7 cellular contexts compared by ENCODE assay signal in genomic region chr17:7250655-7251329, GRCh38. TPM values are rescaled to one million over a fixed set of nuclear protein-coding genes. Genes with fewer than 3 reads are reported as not detected.
A peak's percentile ranks its signal among the peaks of the same experiment; 100 is the strongest.
DNase-seq lines count a peak whose midpoint lies in the region; ATAC-seq and TF ChIP-seq lines count a peak whose summit lies in the region.

No MANE protein-coding gene starts in this region.

- intact Hi-C loops in activated T-helper 1 cell treated with anti-CD3 and anti-CD28 coated beads, Interleukin-12 subunit alpha, Interleukin-12 subunit beta, Interleukin-2, Interleukin-4 antibody, amounts not matched to agents 30 ng/mL and 10 ng/mL and 1 ng/mL, durations not matched to agents 14 hours and 24 hours and 36 hours (cut with micrococcal nuclease): loop anchor here (5.0 kb wide), 1 partner anchor 152 kb away; the partner anchor contains the start of gene TMEM256

- H3K9me3 Mint-ChIP-seq in HFFc6: no peaks in the 10 kb centered on the region
- H3K9me3 Mint-ChIP-seq in activated T-helper 1 cell treated with anti-CD3 and anti-CD28 coated beads, Interleukin-12 subunit alpha, Interleukin-12 subunit beta, Interleukin-2, Interleukin-4 antibody, amounts not matched to agents 30 ng/mL and 10 ng/mL and 1 ng/mL, durations not matched to agents 14 hours and 24 hours and 36 hours: no peaks in the 10 kb centered on the region
- no peaks in the 10 kb centered on the region for H3K9me3 Mint-ChIP-seq in stimulated activated memory B cell treated with anti-CD40 and anti-IgM and Interleukin-4, amounts not matched to agents 10 μg/mL and 1 μg/mL and 100 μg/mL, for 72 hours

- DNase-seq in HFFc6: no peak
- DNase-seq in activated T-helper 1 cell treated with anti-CD3 and anti-CD28 coated beads, Interleukin-12 subunit alpha, Interleukin-12 subunit beta, Interleukin-2, Interleukin-4 antibody, amounts not matched to agents 30 ng/mL and 10 ng/mL and 1 ng/mL, durations not matched to agents 14 hours and 24 hours and 36 hours (ENCODE audit: low spot score): no peak
- DNase-seq in SKM-1 (lab: John Stamatoyannopoulos, UW; ENCODE audit: unreplicated experiment): no peak

- peaks cover 33% of the 10 kb centered on the region for H3K4me1 Mint-ChIP-seq in HFFc6 (ENCODE audit: low read depth)
- peaks cover 42% of the 10 kb centered on the region for H3K4me1 Mint-ChIP-seq in activated T-helper 1 cell treated with anti-CD3 and anti-CD28 coated beads, Interleukin-12 subunit alpha, Interleukin-12 subunit beta, Interleukin-2, Interleukin-4 antibody, amounts not matched to agents 30 ng/mL and 10 ng/mL and 1 ng/mL, durations not matched to agents 14 hours and 24 hours and 36 hours (ENCODE audit: low read depth)
- peaks cover 47% of the 10 kb centered on the region for H3K4me1 Mint-ChIP-seq in stimulated activated memory B cell treated with anti-CD40 and anti-IgM and Interleukin-4, amounts not matched to agents 10 μg/mL and 1 μg/mL and 100 μg/mL, for 72 hours

- no peaks in the 10 kb centered on the region; the same call in 1 of the 2 replicates for H3K27me3 Mint-ChIP-seq in HFFc6 (ENCODE audit: insufficient read depth)
- peaks cover 5% of the 10 kb centered on the region for H3K27me3 Mint-ChIP-seq in activated T-helper 1 cell treated with anti-CD3 and anti-CD28 coated beads, Interleukin-12 subunit alpha, Interleukin-12 subunit beta, Interleukin-2, Interleukin-4 antibody, amounts not matched to agents 30 ng/mL and 10 ng/mL and 1 ng/mL, durations not matched to agents 14 hours and 24 hours and 36 hours (ENCODE audit: insufficient read depth)
- no peaks in the 10 kb centered on the region for H3K27me3 Mint-ChIP-seq in stimulated activated memory B cell treated with anti-CD40 and anti-IgM and Interleukin-4, amounts not matched to agents 10 μg/mL and 1 μg/mL and 100 μg/mL, for 72 hours

- H3K27ac Mint-ChIP-seq in HFFc6: peak overlapping the region; percentile 95
- peak overlapping the region; percentile 95 for H3K27ac Mint-ChIP-seq in activated T-helper 1 cell treated with anti-CD3 and anti-CD28 coated beads, Interleukin-12 subunit alpha, Interleukin-12 subunit beta, Interleukin-2, Interleukin-4 antibody, amounts not matched to agents 30 ng/mL and 10 ng/mL and 1 ng/mL, durations not matched to agents 14 hours and 24 hours and 36 hours
- H3K27ac Mint-ChIP-seq in stimulated activated memory B cell treated with anti-CD40 and anti-IgM and Interleukin-4, amounts not matched to agents 10 μg/mL and 1 μg/mL and 100 μg/mL, for 72 hours: peak overlapping the region; percentile 98

- peak overlapping the region; percentile 92 for H3K4me3 Mint-ChIP-seq in HFFc6
- H3K4me3 Mint-ChIP-seq in activated T-helper 1 cell treated with anti-CD3 and anti-CD28 coated beads, Interleukin-12 subunit alpha, Interleukin-12 subunit beta, Interleukin-2, Interleukin-4 antibody, amounts not matched to agents 30 ng/mL and 10 ng/mL and 1 ng/mL, durations not matched to agents 14 hours and 24 hours and 36 hours: peak overlapping the region; percentile 98
- peak overlapping the region; percentile 91 for H3K4me3 Mint-ChIP-seq in stimulated activated memory B cell treated with anti-CD40 and anti-IgM and Interleukin-4, amounts not matched to agents 10 μg/mL and 1 μg/mL and 100 μg/mL, for 72 hours

- no peak for ATAC-seq in stimulated activated memory B cell treated with anti-CD40 and anti-IgM and Interleukin-4, amounts not matched to agents 10 μg/mL and 1 μg/mL and 100 μg/mL, for 72 hours
- ATAC-seq in HG03439 (IDR thresholded peaks at IDR 0.05; ENCODE audit: unreplicated experiment) (no peak), HG02852 (IDR thresholded peaks at IDR 0.05; ENCODE audit: unreplicated experiment) (no peak)

- H3K36me3 Mint-ChIP-seq in HFFc6 (ENCODE audit: low read depth): peaks cover 45% of the 10 kb centered on the region
- H3K36me3 Mint-ChIP-seq in activated T-helper 1 cell treated with anti-CD3 and anti-CD28 coated beads, Interleukin-12 subunit alpha, Interleukin-12 subunit beta, Interleukin-2, Interleukin-4 antibody, amounts not matched to agents 30 ng/mL and 10 ng/mL and 1 ng/mL, durations not matched to agents 14 hours and 24 hours and 36 hours (ENCODE audit: low read depth): peaks cover 37% of the 10 kb centered on the region
- H3K36me3 Mint-ChIP-seq in stimulated activated memory B cell treated with anti-CD40 and anti-IgM and Interleukin-4, amounts not matched to agents 10 μg/mL and 1 μg/mL and 100 μg/mL, for 72 hours: peaks cover 39% of the 10 kb centered on the region

- no peak for TF ChIP-seq CTCF in HFFc6 (IDR thresholded peaks at IDR 0.05)

- peak overlapping the region; percentile 76 for H3K4me3 ChIP-seq in iPS-11a (ENCODE audit: low read depth, low read length)

RNA-seq across cellular contexts. Expression of gene CTDNEP1, which starts 0.7 kb away (rescaled TPM):
- 100 to 1,000 TPM; 127 to 168 (median 146) TPM for total RNA-seq in HFFc6 (2021; fragmentation: NEBNext Ultra II Directional; extraction: Animal tissue kit (Norgen Biotek cat#: 25700))
- 191 and 193 TPM in 2 replicates for total RNA-seq in activated T-helper 1 cell treated with anti-CD3 and anti-CD28 coated beads, Interleukin-12 subunit alpha, Interleukin-12 subunit beta, Interleukin-2, Interleukin-4 antibody, amounts not matched to agents 30 ng/mL and 10 ng/mL and 1 ng/mL, durations not matched to agents 14 hours and 24 hours and 36 hours

RNA-seq across cellular contexts. Expression of gene ELP5, which starts 1.2 kb away (rescaled TPM):
- total RNA-seq in HFFc6 (2021; fragmentation: NEBNext Ultra II Directional; extraction: Animal tissue kit (Norgen Biotek cat#: 25700)): 10 to 100 TPM; 28.7 to 36.1 (median 34.0) TPM
- total RNA-seq in activated T-helper 1 cell treated with anti-CD3 and anti-CD28 coated beads, Interleukin-12 subunit alpha, Interleukin-12 subunit beta, Interleukin-2, Interleukin-4 antibody, amounts not matched to agents 30 ng/mL and 10 ng/mL and 1 ng/mL, durations not matched to agents 14 hours and 24 hours and 36 hours: 73.6 and 75.5 TPM in 2 replicates

RNA-seq across cellular contexts. Expression of gene GABARAP, which starts 8.5 kb away (rescaled TPM):
- 100 to 1,000 TPM; 399 to 470 (median 426) TPM for total RNA-seq in HFFc6 (2021; fragmentation: NEBNext Ultra II Directional; extraction: Animal tissue kit (Norgen Biotek cat#: 25700))
- total RNA-seq in activated T-helper 1 cell treated with anti-CD3 and anti-CD28 coated beads, Interleukin-12 subunit alpha, Interleukin-12 subunit beta, Interleukin-2, Interleukin-4 antibody, amounts not matched to agents 30 ng/mL and 10 ng/mL and 1 ng/mL, durations not matched to agents 14 hours and 24 hours and 36 hours: 146 and 148 TPM in 2 replicates

RNA-seq across cellular contexts. Expression of gene CLDN7, which starts 11.5 kb away (rescaled TPM):
- 1 to 10 TPM in 4 of 6 experiments, under 1 TPM in 2; 0.43 to 3.0 (median 1.7) TPM for total RNA-seq in HFFc6 (2021; fragmentation: NEBNext Ultra II Directional; extraction: Animal tissue kit (Norgen Biotek cat#: 25700))
- total RNA-seq in activated T-helper 1 cell treated with anti-CD3 and anti-CD28 coated beads, Interleukin-12 subunit alpha, Interleukin-12 subunit beta, Interleukin-2, Interleukin-4 antibody, amounts not matched to agents 30 ng/mL and 10 ng/mL and 1 ng/mL, durations not matched to agents 14 hours and 24 hours and 36 hours: 0.15 and 0.60 TPM in 2 replicates

RNA-seq across cellular contexts. Expression of gene PHF23, which starts 11.5 kb away (rescaled TPM):
- 10 to 100 TPM; 57.0 to 75.0 (median 68.2) TPM for total RNA-seq in HFFc6 (2021; fragmentation: NEBNext Ultra II Directional; extraction: Animal tissue kit (Norgen Biotek cat#: 25700))
- total RNA-seq in activated T-helper 1 cell treated with anti-CD3 and anti-CD28 coated beads, Interleukin-12 subunit alpha, Interleukin-12 subunit beta, Interleukin-2, Interleukin-4 antibody, amounts not matched to agents 30 ng/mL and 10 ng/mL and 1 ng/mL, durations not matched to agents 14 hours and 24 hours and 36 hours: 52.5 and 55.4 TPM in 2 replicates
